In genomic region chr14:100329233-100330006, GRCh38 we compare ENCODE assay signal across 26 cellular contexts. TPM values are rescaled to one million over a fixed set of nuclear protein-coding genes. Genes with fewer than 3 reads are reported as not detected.
A peak's percentile ranks its signal among the peaks of the same experiment; 100 is the strongest.
DNase-seq lines count a peak whose midpoint lies in the region; ATAC-seq, FAIRE-seq and TF ChIP-seq lines count a peak whose summit lies in the region.
"Had no signal": no experiment of that assay in that cellular context is flagged by ENCODE, and none has a peak within 500 bp of the region (broad histone marks: within the 10 kb centered on the region; RNA-seq: fewer than 3 reads in every experiment).

No MANE protein-coding gene starts in this region.

- H2BK12ac ChIP-seq in H1 (ENCODE audit: low read depth, low read length), result no peak overlapping the region

- 91% methylated on average over 36 of the region's 36 CpGs; no CpG with 5 or more reads in 1 of the 2 experiments for WGBS in H1 (ENCODE audit: extremely low coverage in 1 of 2, insufficient coverage in 1 of 2, insufficient read length in 1 of 2, insufficient replicate concordance in 2 of 2, low coverage in 1 of 2, low lambda C conversion rate in 2 of 2, missing lambda C conversion rate in 1 of 2), 2 experiments
- WGBS in pancreas, 2 donors, result 90 to 91% methylated on average over 36 of the region's 36 CpGs

- no peak overlapping the region for H4K8ac ChIP-seq in H1 (ENCODE audit: extremely low read depth, insufficient read depth, low read length)

- H3K23ac ChIP-seq in H1 (ENCODE audit: insufficient read length), result no peak overlapping the region

- H3K9me3 Mint-ChIP-seq in activated T-cell treated with anti-CD3 and anti-CD28 coated beads, Interleukin-2, amount 50 U/mL, for 24 hours, result no peaks in the 10 kb centered on the region
- H3K9me3 Mint-ChIP-seq: CD8-positive, alpha-beta T cell; H9; IgD-negative memory B cell had no signal

- no peak overlapping the region for H2BK15ac ChIP-seq in H1 (ENCODE audit: low read length)

- H2BK20ac ChIP-seq in H1 (ENCODE audit: low read length), result no peak overlapping the region

- no peak for DNase-seq in activated T-cell treated with anti-CD3 and anti-CD28 coated beads, Interleukin-2, amount 50 U/mL, for 24 hours
- DNase-seq in activated T-cell treated with anti-CD3 and anti-CD28 coated beads for 4 hours (no peak), H1 (ENCODE audit: low read depth in 1 of 2, low spot score in 2 of 2) (no peak), pancreas (no peak), NCI-H146 (lab: John Stamatoyannopoulos, UW) (no peak), dedifferentiated amniotic fluid mesenchymal stem cell (ENCODE audit: extremely low spot score) (no peak), GM19240 (ENCODE audit: insufficient read length, low spot score) (no peak)
- DNase-seq: AML-193; C1 segment of cervical spinal cord; CD8-positive, alpha-beta T cell; GDM1; H9; NCI-H1105; NCI-H2029 treated with DMSO at 0.1 percent for 48 hours; NCI-H226; NCI-H510A treated with DMSO at 0.1 percent for 48 hours; NCI-H774; NK-92 treated with Interleukin-12 subunit alpha and Interleukin-12 subunit beta, amount 100 ng/mL, for 24 hours had no signal

- no peak overlapping the region for H3K18ac ChIP-seq in H1 (ENCODE audit: extremely low read depth, low read length)

- no peak overlapping the region for H3K56ac ChIP-seq in H1 (replicated peaks; ENCODE audit: insufficient read length, low read depth, low read length)

- intact Hi-C loops in pancreas (cut with DNase I), result no loop called here

- H2BK120ac ChIP-seq in H1 (replicated peaks; ENCODE audit: low read depth, low read length), result no peak overlapping the region

- H3K79me2 ChIP-seq in H1 (ENCODE audit: control insufficient read depth in 1 of 2, insufficient read depth in 2 of 2, low read length in 2 of 2), result no peaks in the 10 kb centered on the region

- TF ChIP-seq POLR2A in H1 (IDR thresholded peaks at IDR 0.05; ENCODE audit: control extremely low read depth in 1 of 2, low read depth in 2 of 2, low read length in 2 of 2), result no peak

- H3K23me2 ChIP-seq in H1 (ENCODE audit: low read depth, low read length), result no peaks in the 10 kb centered on the region

- peaks cover 29% of the 10 kb centered on the region for H3K36me3 Mint-ChIP-seq in activated T-cell treated with anti-CD3 and anti-CD28 coated beads, Interleukin-2, amount 50 U/mL, for 24 hours (ENCODE audit: low read depth)

- H3K4ac ChIP-seq in H1 (replicated peaks; ENCODE audit: insufficient read length, low read depth, low read length), result no peak overlapping the region

- H4K5ac ChIP-seq in H1 (ENCODE audit: insufficient read length, low read depth, low read length), result no peak overlapping the region

- H3K27me3 ChIP-seq in H1 (replicated peaks in 1 of 4; ENCODE audit: control insufficient read depth in 3 of 4, extremely low read depth in 1 of 4, insufficient read depth in 3 of 4, low read length in 3 of 4) (no peaks in the 10 kb centered on the region), pancreas (no peaks in the 10 kb centered on the region)

- H3K27ac ChIP-seq in HEK293 (ENCODE audit: extremely low read depth, low read depth, low read length) (no peak overlapping the region), H1 (ENCODE audit: low read depth, low read length) (no peak overlapping the region), pancreas (peak overlapping the region in 2 of 4 donors; percentile 51 to 72)
- H3K27ac ChIP-seq: 22Rv1 had no signal

- peak in 3 of 4 donors; percentile 4 to 39 (median 4) for ATAC-seq in pancreas
- ATAC-seq: CD8-positive, alpha-beta T cell; Panc1; SK-N-SH treated with all-trans-retinoic acid at 6 μM for 48 hours had no signal

- H4K20me1 ChIP-seq in H1 (replicated peaks in 1 of 2; ENCODE audit: control insufficient read depth in 1 of 2, insufficient read depth in 2 of 2, low read length in 2 of 2), result peaks cover 0 to 1% of the 10 kb centered on the region in 2 experiments

- H2BK5ac ChIP-seq in H1 (ENCODE audit: low read depth, low read length), result no peak overlapping the region; the same call in 1 of the 2 replicates

- peak overlapping the region; percentile 41 for H3K27ac Mint-ChIP-seq in activated T-cell treated with anti-CD3 and anti-CD28 coated beads, Interleukin-2, amount 50 U/mL, for 24 hours
- H3K27ac Mint-ChIP-seq: CD8-positive, alpha-beta T cell; H9; IgD-negative memory B cell had no signal

- CTCF ChIA-PET in HEK293 (lab: Yijun Ruan, JAX), result interaction anchor here (0.7 kb wide), 1 partner anchor 50 kb away, joined by 3 read pairs; no protein-coding TSS in a partner anchor
- CTCF ChIA-PET in H1 (lab: Charles Lee; ENCODE audit: partially characterized antibody), result interaction anchor here (0.8 to 2.7 kb wide), 4 partner anchors 11 to 44 kb away, joined by 3 to 8 read pairs (median 6); no protein-coding TSS in a partner anchor

- TF ChIP-seq RAD21 in H1 (IDR thresholded peaks at IDR 0.05 in 1 of 2, conservative IDR thresholded peaks at IDR 0.05 in 1 of 2; ENCODE audit: low read depth in 2 of 2, low read length in 2 of 2), result no peak

- peaks cover 0 to 6% of the 10 kb centered on the region in 2 experiments; a peak in 1 of 3 replicates for H3K36me3 ChIP-seq in HEK293 (ENCODE audit: control insufficient read depth in 2 of 2, insufficient read depth in 1 of 2, low read length in 2 of 2)
- H3K36me3 ChIP-seq in H1 (ENCODE audit: control insufficient read depth in 2 of 4, insufficient read depth in 4 of 4, low read length in 3 of 4), result peaks cover 0 to 6% (median 3%) of the 10 kb centered on the region in 4 experiments; a peak in 4 of 8 replicates
- no peaks in the 10 kb centered on the region for H3K36me3 ChIP-seq in pancreas

- no peak overlapping the region for H3K4me2 ChIP-seq in H1 (ENCODE audit: insufficient read depth in 1 of 2, low read depth in 2 of 2, low read length in 2 of 2)

- FAIRE-seq in H1 (lab: Jason Lieb, UNC), result no peak
- no peak for FAIRE-seq in pancreas (lab: Jason Lieb, UNC)
- FAIRE-seq: GM19239, HTR-8/SVneo had no signal

- H3K79me1 ChIP-seq in H1 (ENCODE audit: low read depth, low read length), result no peaks in the 10 kb centered on the region

- TF ChIP-seq EP300 in H1 (IDR thresholded peaks at IDR 0.05; ENCODE audit: borderline replicate concordance in 1 of 2, low read depth in 2 of 2, low read length in 2 of 2), result no peak

- H2AFZ ChIP-seq in H1 (ENCODE audit: low read length), result peak overlapping the region; percentile 87; the same call in 1 of the 2 replicates

- peak overlapping the region; percentile 37 for H4K91ac ChIP-seq in H1 (replicated peaks; ENCODE audit: insufficient read length, low read length)

- H3K4me1 Mint-ChIP-seq in activated T-cell treated with anti-CD3 and anti-CD28 coated beads, Interleukin-2, amount 50 U/mL, for 24 hours (ENCODE audit: low read depth), result no peaks in the 10 kb centered on the region

- H3K4me3 ChIP-seq in HEK293 (ENCODE audit: low read depth, low read length) (no peak overlapping the region), H1 (ENCODE audit: extremely low read depth in 1 of 4, insufficient read depth in 2 of 4, low read depth in 3 of 4, low read length in 4 of 4) (no peak overlapping the region), pancreas (no peak overlapping the region)

- no peak for TF ChIP-seq CTCF in HEK293 (tag by site-specific recombination; IDR thresholded peaks at IDR 0.05)
- no peak for TF ChIP-seq CTCF in H1 (IDR thresholded peaks at IDR 0.05; ENCODE audit: control extremely low read depth in 1 of 3, insufficient read depth in 1 of 3, low read depth in 1 of 3, low read length in 3 of 3)
- TF ChIP-seq CTCF in pancreas (IDR thresholded peaks at IDR 0.05), result no peak

- H3K9me3 ChIP-seq in HEK293 (ENCODE audit: control insufficient read depth, insufficient read depth, low read depth, low read length), result no peaks in the 10 kb centered on the region
- H3K9me3 ChIP-seq in H1 (ENCODE audit: insufficient read depth in 2 of 2, low read depth in 1 of 2, low read length in 1 of 2), result no peaks in the 10 kb centered on the region
- no peaks in the 10 kb centered on the region for H3K9me3 ChIP-seq in pancreas

- POLR2A ChIA-PET in HEK293 (lab: Yijun Ruan, JAX) (no interaction called here), H1 (lab: Charles Lee; ENCODE audit: partially characterized antibody) (interaction anchor here (1.0 to 14.6 kb wide), 7 partner anchors 8 to 43 kb away, joined by 3 to 129 read pairs (median 6); no protein-coding TSS in a partner anchor)

- H3K9ac ChIP-seq in H1 (replicated peaks in 1 of 4; ENCODE audit: extremely low read depth in 1 of 4, low read depth in 3 of 4, low read length in 3 of 4), result no peak overlapping the region; a peak in 1 of 7 replicates

- no peak overlapping the region for H2AK5ac ChIP-seq in H1 (ENCODE audit: low read depth, low read length)

- H3K4me3 Mint-ChIP-seq in activated T-cell treated with anti-CD3 and anti-CD28 coated beads, Interleukin-2, amount 50 U/mL, for 24 hours, result no peak overlapping the region
- H3K4me3 Mint-ChIP-seq: CD8-positive, alpha-beta T cell; H9; IgD-negative memory B cell had no signal

- H3K27me3 Mint-ChIP-seq in activated T-cell treated with anti-CD3 and anti-CD28 coated beads, Interleukin-2, amount 50 U/mL, for 24 hours, result no peaks in the 10 kb centered on the region
- H3K27me3 Mint-ChIP-seq: IgD-negative memory B cell had no signal

- no peak overlapping the region for H3K14ac ChIP-seq in H1 (ENCODE audit: insufficient read length)

- H3K4me1 ChIP-seq in HEK293 (ENCODE audit: control insufficient read depth, insufficient read depth, low read length) (no peaks in the 10 kb centered on the region), H1 (replicated peaks in 1 of 4; ENCODE audit: control insufficient read depth in 3 of 4, insufficient read depth in 4 of 4, low read length in 3 of 4) (0 out of 7 replicates have a peak, but pooled peaks cover 0 to 4% (median 0%) of the 10 kb centered on the region in 4 experiments), pancreas (peaks cover 0 to 3% (median 0%) of the 10 kb centered on the region in 3 donors)

RNA-seq across cellular contexts. Expression of gene SLC25A47, which starts 6.3 kb away (rescaled TPM):
- total RNA-seq in H1 (2021; fragmentation: NEBNext Ultra II Directional; extraction: Animal tissue kit (Norgen Biotek cat#: 25700)), result not detected in 2 replicates
- polyA plus RNA-seq in H1 (2011; rRNA removed), result not detected in 2 replicates
- polyA plus RNA-seq in H1 (2011; cell fraction: cytosol; rRNA removed), result 0.05 TPM
- not detected for polyA plus RNA-seq in H1 (2011; cell fraction: nucleus; rRNA removed)
- polyA plus RNA-seq in H1 (2012, experiment 1 of 2), result not detected in 4 replicates
- not detected for polyA plus RNA-seq in H1 (2012, experiment 2 of 2)
- polyA plus RNA-seq in H1 (2013, experiment 1 of 2), result not detected
- not detected for polyA plus RNA-seq in H1 (2013, experiment 2 of 2)
- not detected in 2 replicates for polyA minus RNA-seq in H1 (2011; rRNA and poly(A)+ RNA removed)
- polyA minus RNA-seq in H1 (2011; cell fraction: cytosol; rRNA and poly(A)+ RNA removed), result not detected
- not detected for polyA minus RNA-seq in H1 (2011; cell fraction: nucleus; rRNA and poly(A)+ RNA removed)
- under 1 TPM in 2 of 6 donors, not detected in 4; 0.12 to 0.28 TPM for total RNA-seq in pancreas
- under 1 TPM; 0.07 to 0.11 TPM for polyA plus RNA-seq in pancreas
- total RNA-seq: CD8-positive, alpha-beta T cell; Daoy had no signal
- polyA plus RNA-seq: IgD-negative memory B cell had no signal

RNA-seq across cellular contexts. Expression of gene SLC25A29, which starts 23.2 kb away (rescaled TPM):
- total RNA-seq in H1 (2021; fragmentation: NEBNext Ultra II Directional; extraction: Animal tissue kit (Norgen Biotek cat#: 25700)), result 135 TPM in 2 replicates
- polyA plus RNA-seq in H1 (2011; rRNA removed) (177 and 264 TPM in 2 replicates), pancreas (10 to 100 TPM; 75.4 to 85.2 TPM)
- 246 TPM for polyA plus RNA-seq in H1 (2011; cell fraction: cytosol; rRNA removed)
- polyA plus RNA-seq in H1 (2011; cell fraction: nucleus; rRNA removed), result 602 TPM
- 92.8 to 166 TPM (median 134 TPM) in 4 replicates for polyA plus RNA-seq in H1 (2012, experiment 1 of 2)
- polyA plus RNA-seq in H1 (2012, experiment 2 of 2), result 78.3 TPM
- polyA plus RNA-seq in H1 (2013, experiment 1 of 2), result 83.1 TPM
- 73.2 TPM for polyA plus RNA-seq in H1 (2013, experiment 2 of 2)
- polyA minus RNA-seq in H1 (2011; rRNA and poly(A)+ RNA removed), result 33.9 and 54.6 TPM in 2 replicates
- polyA minus RNA-seq in H1 (2011; cell fraction: cytosol; rRNA and poly(A)+ RNA removed), result 70.1 TPM
- 124 TPM for polyA minus RNA-seq in H1 (2011; cell fraction: nucleus; rRNA and poly(A)+ RNA removed)
- total RNA-seq in pancreas, result 10 to 100 TPM; 10.6 to 57.6 (median 17.4) TPM

RNA-seq across cellular contexts. Expression of gene WDR25, which starts 46.9 kb away (rescaled TPM):
- total RNA-seq in H1 (2021; fragmentation: NEBNext Ultra II Directional; extraction: Animal tissue kit (Norgen Biotek cat#: 25700)), result 11.0 and 11.2 TPM in 2 replicates
- polyA plus RNA-seq in H1 (2011; rRNA removed) (16.2 and 22.7 TPM in 2 replicates), pancreas (1 to 10 TPM; 6.3 to 8.9 TPM)
- polyA plus RNA-seq in H1 (2011; cell fraction: cytosol; rRNA removed), result 13.3 TPM
- polyA plus RNA-seq in H1 (2011; cell fraction: nucleus; rRNA removed), result 17.4 TPM
- 7.2 to 10.5 TPM (median 8.4 TPM) in 4 replicates for polyA plus RNA-seq in H1 (2012, experiment 1 of 2)
- 10.9 TPM for polyA plus RNA-seq in H1 (2012, experiment 2 of 2)
- polyA plus RNA-seq in H1 (2013, experiment 1 of 2), result 7.5 TPM
- 6.5 TPM for polyA plus RNA-seq in H1 (2013, experiment 2 of 2)
- polyA minus RNA-seq in H1 (2011; rRNA and poly(A)+ RNA removed), result 11.2 and 14.3 TPM in 2 replicates
- polyA minus RNA-seq in H1 (2011; cell fraction: cytosol; rRNA and poly(A)+ RNA removed), result 8.8 TPM
- 13.0 TPM for polyA minus RNA-seq in H1 (2011; cell fraction: nucleus; rRNA and poly(A)+ RNA removed)
- total RNA-seq in pancreas, result 1 to 10 TPM; 4.1 to 7.7 (median 6.3) TPM
